Comparison of ENCODE assay signal across 18 cellular contexts in the genomic region with DNA sequence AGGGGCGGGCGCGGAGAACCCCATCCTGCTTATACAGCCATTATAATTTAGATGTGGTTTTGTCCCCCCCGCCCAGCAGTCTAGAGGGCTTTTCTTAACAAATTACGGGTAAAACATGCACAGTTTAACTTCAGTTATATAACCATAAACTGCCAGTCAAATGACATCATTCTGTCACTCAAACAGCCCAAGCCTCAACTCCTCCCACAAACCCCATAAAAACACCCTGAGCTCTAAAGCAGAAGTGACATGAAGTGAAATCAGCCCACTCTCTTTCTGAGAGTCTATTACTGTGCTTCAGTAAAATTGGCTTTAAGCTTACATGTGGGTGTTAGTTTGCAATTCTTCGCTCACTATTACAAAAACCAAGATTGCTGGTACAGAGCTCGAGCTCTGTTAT.
DNase-seq lines count a peak whose midpoint lies in the region; ATAC-seq and TF ChIP-seq lines count a peak whose summit lies in the region.
"Had no signal": no experiment of that assay in that cellular context is flagged by ENCODE, and none has a peak within 500 bp of the region (broad histone marks: within the 10 kb centered on the region; RNA-seq: fewer than 3 reads in every experiment).

No MANE protein-coding gene starts in this region.

- 89% methylated on average over 7 of the region's 7 CpGs; no CpG with 5 or more reads in 1 of the 2 experiments for WGBS in endodermal cell (ENCODE audit: insufficient coverage in 1 of 2, insufficient read length in 1 of 2), 2 experiments

- H3K27ac ChIP-seq in endodermal cell (ENCODE audit: low read depth, low read length), result no peak overlapping the region
- H3K27ac ChIP-seq in substantia nigra (ENCODE audit: low read depth, low read length, poor library complexity, severe bottlenecking), result no peak overlapping the region
- H3K27ac ChIP-seq: hepatocyte, SK-N-MC had no signal

- no peak overlapping the region for H3K27ac Mint-ChIP-seq in stimulated activated naive B cell treated with anti-CD40 and anti-IgM and Interleukin-4, amounts not matched to agents 10 μg/mL and 1 μg/mL and 100 μg/mL, for 72 hours
- no peak overlapping the region for H3K27ac Mint-ChIP-seq in endodermal cell
- H3K27ac Mint-ChIP-seq: IgD-negative memory B cell had no signal

- H3K4me1 Mint-ChIP-seq in stimulated activated naive B cell treated with anti-CD40 and anti-IgM and Interleukin-4, amounts not matched to agents 10 μg/mL and 1 μg/mL and 100 μg/mL, for 72 hours, result no peaks in the 10 kb centered on the region
- H3K4me1 Mint-ChIP-seq in endodermal cell, result peaks cover 16% of the 10 kb centered on the region
- H3K4me1 Mint-ChIP-seq: IgD-negative memory B cell had no signal

- H3K9me3 ChIP-seq in endodermal cell (ENCODE audit: control insufficient read depth, low read length), result peaks cover 5% of the 10 kb centered on the region
- H3K9me3 ChIP-seq: BE2C, mucosa of descending colon had no signal

- DNase-seq in MV-4-11 (lab: John Stamatoyannopoulos, UW) (peak; percentile 85), endodermal cell (no peak), substantia nigra (lab: John Stamatoyannopoulos, UW) (no peak)
- DNase-seq in stimulated activated naive B cell treated with anti-CD40 and anti-IgM and Interleukin-4, amounts not matched to agents 10 μg/mL and 1 μg/mL and 100 μg/mL, for 72 hours, result no peak
- DNase-seq: activated T-cell treated with anti-CD3 and anti-CD28 coated beads, Interleukin-2, amount 50 U/mL, for 48 hours; BE2C; effector memory CD4-positive, alpha-beta T cell; mucosa of descending colon; NCI-H1436; PC-3; stimulated activated CD4-positive, alpha-beta T cell treated with anti-CD3 and anti-CD28 coated beads, Interleukin-2, amount 100 ng/mL, for 48 hours had no signal

- peaks cover 6% of the 10 kb centered on the region for H3K4me1 ChIP-seq in endodermal cell (ENCODE audit: control insufficient read depth, insufficient read depth, low read length)
- H3K4me1 ChIP-seq: BE2C had no signal

- TF ChIP-seq CTCF in endodermal cell (conservative IDR thresholded peaks at IDR 0.05), result no peak

- no peak overlapping the region for H3K4me3 ChIP-seq in endodermal cell (ENCODE audit: low read length)
- H3K4me3 ChIP-seq: hepatocyte, mucosa of descending colon, SK-N-MC had no signal

- ATAC-seq in GM18868 (IDR thresholded peaks at IDR 0.05; ENCODE audit: unreplicated experiment), result peak; percentile 99
- ATAC-seq in HG02759 (IDR thresholded peaks at IDR 0.05; ENCODE audit: unreplicated experiment), result peak; percentile 70
- peak; percentile 66 to 80 for ATAC-seq in stimulated activated naive B cell treated with anti-CD40 and anti-IgM and Interleukin-4, amounts not matched to agents 10 μg/mL and 1 μg/mL and 100 μg/mL, for 72 hours (replicated peaks)
- ATAC-seq in GM21447 (IDR thresholded peaks at IDR 0.05; ENCODE audit: unreplicated experiment), result no peak
- ATAC-seq: mucosa of descending colon, PC-3, sciatic nerve had no signal

- no peak overlapping the region for H3K9ac ChIP-seq in endodermal cell (ENCODE audit: extremely low read depth, low read length, poor library complexity, severe bottlenecking)

- no peaks in the 10 kb centered on the region for H3K36me3 ChIP-seq in endodermal cell (ENCODE audit: control insufficient read depth, insufficient read depth, low read length)
- H3K36me3 ChIP-seq: BE2C had no signal

- H3K27me3 Mint-ChIP-seq in stimulated activated naive B cell treated with anti-CD40 and anti-IgM and Interleukin-4, amounts not matched to agents 10 μg/mL and 1 μg/mL and 100 μg/mL, for 72 hours, result no peaks in the 10 kb centered on the region
- peaks cover 3% of the 10 kb centered on the region for H3K27me3 Mint-ChIP-seq in endodermal cell (ENCODE audit: insufficient read depth)
- H3K27me3 Mint-ChIP-seq: IgD-negative memory B cell had no signal

- no peaks in the 10 kb centered on the region for H3K36me3 Mint-ChIP-seq in stimulated activated naive B cell treated with anti-CD40 and anti-IgM and Interleukin-4, amounts not matched to agents 10 μg/mL and 1 μg/mL and 100 μg/mL, for 72 hours
- no peaks in the 10 kb centered on the region for H3K36me3 Mint-ChIP-seq in endodermal cell (ENCODE audit: low read depth)

- peaks cover 0 to 5% of the 10 kb centered on the region in 2 donors for H3K9me3 Mint-ChIP-seq in stimulated activated naive B cell treated with anti-CD40 and anti-IgM and Interleukin-4, amounts not matched to agents 10 μg/mL and 1 μg/mL and 100 μg/mL, for 72 hours
- peaks cover 4% of the 10 kb centered on the region for H3K9me3 Mint-ChIP-seq in endodermal cell

- H3K27me3 ChIP-seq in endodermal cell (ENCODE audit: control insufficient read depth, insufficient read depth, low read length, poor library complexity, severe bottlenecking), result no peaks in the 10 kb centered on the region
- H3K27me3 ChIP-seq: BE2C, hepatocyte had no signal

- no peak overlapping the region for H3K4me3 Mint-ChIP-seq in stimulated activated naive B cell treated with anti-CD40 and anti-IgM and Interleukin-4, amounts not matched to agents 10 μg/mL and 1 μg/mL and 100 μg/mL, for 72 hours
- no peak overlapping the region for H3K4me3 Mint-ChIP-seq in endodermal cell
- H3K4me3 Mint-ChIP-seq: IgD-negative memory B cell had no signal
